9 cellular contexts compared by ENCODE assay signal in genomic region chr3:8500208-8500961, GRCh38. TPM values are rescaled to one million over a fixed set of nuclear protein-coding genes. Genes with fewer than 3 reads are reported as not detected.
DNase-seq lines count a peak whose midpoint lies in the region; ATAC-seq and TF ChIP-seq lines count a peak whose summit lies in the region.
"Had no signal": no experiment of that assay in that cellular context is flagged by ENCODE, and none has a peak within 500 bp of the region (broad histone marks: within the 10 kb centered on the region; RNA-seq: fewer than 3 reads in every experiment).

No MANE protein-coding gene starts in this region.

- peak overlapping the region; percentile 13 for H3K4me3 ChIP-seq in parathyroid adenoma (ENCODE audit: low read depth, low read length)

- peak overlapping the region; percentile 48 for H3K27ac ChIP-seq in parathyroid adenoma

- H3K4me1 ChIP-seq in parathyroid adenoma: peaks cover 32% of the 10 kb centered on the region

- H2AFZ ChIP-seq in parathyroid adenoma: peak overlapping the region; percentile 96

- H3K4me2 ChIP-seq in parathyroid adenoma (ENCODE audit: low read length): peak overlapping the region; percentile 99

- peak; percentile 14 for DNase-seq in Daoy (ENCODE audit: low read depth)
- DNase-seq in head of caudate nucleus: peak in 38 of 42 donors; percentile 3 to 77 (median 46)
- no peak for DNase-seq in NCI-H1105 (lab: John Stamatoyannopoulos, UW)
- DNase-seq: NCI-H1105 treated with DMSO at 0.1 percent for 48 hours had no signal

- ATAC-seq in SK-N-SH treated with all-trans-retinoic acid at 6 μM for 48 hours (peak; percentile 30), GM19023 (IDR thresholded peaks at IDR 0.05; ENCODE audit: unreplicated experiment) (no peak), HG03460 (IDR thresholded peaks at IDR 0.05; ENCODE audit: unreplicated experiment) (no peak), HG03095 (IDR thresholded peaks at IDR 0.05; ENCODE audit: unreplicated experiment) (no peak)

- intact Hi-C loops in head of caudate nucleus (cut with DNase I): loop anchor here (2.0 to 10.0 kb wide), 2 partner anchors 18 to 56 kb away; no protein-coding TSS in a partner anchor

- H3K27me3 ChIP-seq in parathyroid adenoma (ENCODE audit: control insufficient read depth, insufficient read depth, low read length): no peaks in the 10 kb centered on the region

- no peaks in the 10 kb centered on the region for H3K36me3 ChIP-seq in parathyroid adenoma (ENCODE audit: control insufficient read depth, insufficient read depth, low read length)

- H3K9me3 ChIP-seq in parathyroid adenoma (ENCODE audit: control insufficient read depth, low read length): no peaks in the 10 kb centered on the region

- H3K79me2 ChIP-seq in parathyroid adenoma: no peaks in the 10 kb centered on the region

- H3K9ac ChIP-seq in parathyroid adenoma: no peak overlapping the region

- TF ChIP-seq CTCF in parathyroid adenoma (IDR thresholded peaks at IDR 0.05): no peak

TF ChIP-seq in SK-N-SH treated with all-trans-retinoic acid at 6 μM for 48 hours, 23 proteins besides CTCF, POLR2A, EP300 and RAD21:
- TF ChIP-seq ZNF8 (CRISPR knock-in tag; IDR thresholded peaks at IDR 0.05) (0 out of 2 replicates have a peak, but pooled peaks have one; percentile 20), RARB (CRISPR knock-in tag; IDR thresholded peaks at IDR 0.05) (no peak), TCF4 (CRISPR knock-in tag; IDR thresholded peaks at IDR 0.05; ENCODE audit: borderline replicate concordance) (peak; percentile 67; the same call in 1 of the 2 replicates), ISL1 (CRISPR knock-in tag; IDR thresholded peaks at IDR 0.05) (0 out of 2 replicates have a peak, but pooled peaks have one; percentile 15)

RNA-seq across cellular contexts. Expression of gene LMCD1, which starts 1.2 kb away (rescaled TPM):
- total RNA-seq in Daoy (2014; rRNA removed; shearing (Covaris generic)): 14.5 and 18.7 TPM in 2 replicates
